Comparison of ENCODE assay signal across 19 cellular contexts in genomic region chr2:8984855-8985254, GRCh38. TPM values are rescaled to one million over a fixed set of nuclear protein-coding genes. Genes with fewer than 3 reads are reported as not detected.
DNase-seq lines count a peak whose midpoint lies in the region; ATAC-seq and TF ChIP-seq lines count a peak whose summit lies in the region.
"Had no signal": no experiment of that assay in that cellular context is flagged by ENCODE, and none has a peak within 500 bp of the region (broad histone marks: within the 10 kb centered on the region; RNA-seq: fewer than 3 reads in every experiment).

No MANE protein-coding gene starts in this region.

- no peak overlapping the region for H3K4me3 Mint-ChIP-seq in endodermal cell
- H3K4me3 Mint-ChIP-seq in activated CD8-positive, alpha-beta T cell treated with anti-CD3 and anti-CD28 coated beads for 36 hours = no peak overlapping the region
- H3K4me3 Mint-ChIP-seq: activated naive CD8-positive, alpha-beta T cell treated with anti-CD3 and anti-CD28 coated beads, Interleukin-2, amount 10 ng/mL, durations not matched to agents 7 days and 5 days; CD4-positive, alpha-beta memory T cell; naive thymus-derived CD4-positive, alpha-beta T cell had no signal

- peak overlapping the region; percentile 20; the same call in 1 of the 2 replicates for H3K4me3 ChIP-seq in Karpas-422 (ENCODE audit: low read length)
- no peak overlapping the region for H3K4me3 ChIP-seq in endodermal cell (ENCODE audit: low read length)
- no peak overlapping the region for H3K4me3 ChIP-seq in smooth muscle cell
- H3K4me3 ChIP-seq: right atrium auricular region, thyroid gland had no signal

- H3K9ac ChIP-seq in Karpas-422 (ENCODE audit: low read length) = no peak overlapping the region
- H3K9ac ChIP-seq in endodermal cell (ENCODE audit: extremely low read depth, low read length, poor library complexity, severe bottlenecking) = no peak overlapping the region
- peak overlapping the region; percentile 70 for H3K9ac ChIP-seq in smooth muscle cell (ENCODE audit: low read depth)

- no peaks in the 10 kb centered on the region for H3K36me3 Mint-ChIP-seq in endodermal cell (ENCODE audit: low read depth)
- H3K36me3 Mint-ChIP-seq in activated CD8-positive, alpha-beta T cell treated with anti-CD3 and anti-CD28 coated beads for 36 hours (ENCODE audit: low read depth) = no peaks in the 10 kb centered on the region
- H3K36me3 Mint-ChIP-seq: activated naive CD8-positive, alpha-beta T cell treated with anti-CD3 and anti-CD28 coated beads, Interleukin-2, amount 10 ng/mL, durations not matched to agents 7 days and 5 days; CD4-positive, alpha-beta memory T cell; naive thymus-derived CD4-positive, alpha-beta T cell had no signal

- DNase-seq in Karpas-422 (peak; percentile 76), endodermal cell (no peak), smooth muscle cell (lab: John Stamatoyannopoulos, UW; ENCODE audit: unreplicated experiment) (no peak), NCI-H748 treated with DMSO at 0.1 percent for 48 hours (lab: John Stamatoyannopoulos, UW) (no peak)
- no peak for DNase-seq in activated CD8-positive, alpha-beta T cell treated with anti-CD3 and anti-CD28 coated beads for 36 hours
- DNase-seq in effector CD8-positive, alpha-beta T cell (lab: John Stamatoyannopoulos, UW) = no peak
- DNase-seq: activated CD4-positive, alpha-beta T cell treated with anti-CD3 and anti-CD28 coated beads for 4 hours; activated naive CD8-positive, alpha-beta T cell treated with anti-CD3 and anti-CD28 coated beads, Interleukin-2, amount 10 ng/mL, durations not matched to agents 7 days and 5 days; activated T-cell treated with anti-CD3 and anti-CD28 coated beads, Interleukin-2, amount 50 U/mL, for 1 hour; CD4-positive, alpha-beta memory T cell; EL; KG1; naive thymus-derived CD4-positive, alpha-beta T cell; NCI-H1417 treated with DMSO at 0.1 percent for 48 hours; stimulated activated CD4-positive, alpha-beta T cell treated with anti-CD3 and anti-CD28 coated beads, Interleukin-1b, Interleukin-23, amount 100 ng/mL, for 48 hours; T-helper 1 cell; thyroid gland had no signal

- H3K27me3 ChIP-seq in Karpas-422 (ENCODE audit: low read length) (no peaks in the 10 kb centered on the region), endodermal cell (ENCODE audit: control insufficient read depth, insufficient read depth, low read length, poor library complexity, severe bottlenecking) (no peaks in the 10 kb centered on the region), smooth muscle cell (ENCODE audit: low read depth) (no peaks in the 10 kb centered on the region)
- H3K27me3 ChIP-seq: right atrium auricular region, thyroid gland had no signal

- intact Hi-C loops in activated CD8-positive, alpha-beta T cell treated with anti-CD3 and anti-CD28 coated beads for 36 hours (cut with micrococcal nuclease) = no loop called here

- H4K20me1 ChIP-seq in Karpas-422 (ENCODE audit: insufficient read depth, low read depth, low read length) = no peaks in the 10 kb centered on the region
- peaks cover 12% of the 10 kb centered on the region for H4K20me1 ChIP-seq in smooth muscle cell (ENCODE audit: low read depth)

- no peak overlapping the region for H2AFZ ChIP-seq in Karpas-422 (ENCODE audit: low read length)
- no peak overlapping the region for H2AFZ ChIP-seq in smooth muscle cell (ENCODE audit: low read depth)

- peaks cover 29% of the 10 kb centered on the region for H3K4me1 Mint-ChIP-seq in endodermal cell
- H3K4me1 Mint-ChIP-seq in activated CD8-positive, alpha-beta T cell treated with anti-CD3 and anti-CD28 coated beads for 36 hours (ENCODE audit: low read depth) = no peaks in the 10 kb centered on the region
- H3K4me1 Mint-ChIP-seq: CD4-positive, alpha-beta memory T cell had no signal

- H3K4me2 ChIP-seq in Karpas-422 (ENCODE audit: low read depth, low read length, poor library complexity, severe bottlenecking) (peak overlapping the region; percentile 64), smooth muscle cell (peak overlapping the region; percentile 73)

- POLR2A ChIA-PET in activated CD8-positive, alpha-beta T cell treated with anti-CD3 and anti-CD28 coated beads for 36 hours (lab: Charles Lee) = interaction anchor here (0.8 kb wide), 1 partner anchor 9 kb away, joined by 3 read pairs; no protein-coding TSS in a partner anchor

- H3K36me3 ChIP-seq in Karpas-422 (ENCODE audit: insufficient read depth, low read length) = no peaks in the 10 kb centered on the region
- no peaks in the 10 kb centered on the region for H3K36me3 ChIP-seq in endodermal cell (ENCODE audit: control insufficient read depth, insufficient read depth, low read length)
- H3K36me3 ChIP-seq in smooth muscle cell (ENCODE audit: low read depth) = no peaks in the 10 kb centered on the region
- H3K36me3 ChIP-seq: right atrium auricular region, thyroid gland had no signal

- 71% methylated on average over 4 of the region's 4 CpGs; no CpG with 5 or more reads in 1 of the 2 experiments for WGBS in endodermal cell (ENCODE audit: insufficient coverage in 1 of 2, insufficient read length in 1 of 2), 2 experiments
- WGBS in smooth muscle cell (ENCODE audit: low lambda C conversion rate) = 60% methylated on average over 4 of the region's 4 CpGs

- no peaks in the 10 kb centered on the region for H3K9me3 Mint-ChIP-seq in endodermal cell
- no peaks in the 10 kb centered on the region for H3K9me3 Mint-ChIP-seq in activated CD8-positive, alpha-beta T cell treated with anti-CD3 and anti-CD28 coated beads for 36 hours
- H3K9me3 Mint-ChIP-seq: activated naive CD8-positive, alpha-beta T cell treated with anti-CD3 and anti-CD28 coated beads, Interleukin-2, amount 10 ng/mL, durations not matched to agents 7 days and 5 days; CD4-positive, alpha-beta memory T cell; naive thymus-derived CD4-positive, alpha-beta T cell had no signal

- H3K27me3 Mint-ChIP-seq in endodermal cell (ENCODE audit: insufficient read depth) = no peaks in the 10 kb centered on the region
- H3K27me3 Mint-ChIP-seq in activated CD8-positive, alpha-beta T cell treated with anti-CD3 and anti-CD28 coated beads for 36 hours = peaks cover 4% of the 10 kb centered on the region

- peaks cover 17% of the 10 kb centered on the region for H3F3A ChIP-seq in smooth muscle cell (ENCODE audit: low read depth)

- TF ChIP-seq CTCF in endodermal cell (conservative IDR thresholded peaks at IDR 0.05) (no peak), smooth muscle cell (IDR thresholded peaks at IDR 0.05; ENCODE audit: borderline replicate concordance, insufficient read depth, poor library complexity, severe bottlenecking) (no peak)
- no peak for TF ChIP-seq CTCF in activated CD8-positive, alpha-beta T cell treated with anti-CD3 and anti-CD28 coated beads for 36 hours (IDR thresholded peaks at IDR 0.05)

- H3K79me2 ChIP-seq in Karpas-422 (ENCODE audit: low read length) (no peaks in the 10 kb centered on the region), smooth muscle cell (ENCODE audit: low read depth) (peaks cover 82% of the 10 kb centered on the region)

- ATAC-seq in GM19372 (IDR thresholded peaks at IDR 0.05; ENCODE audit: low read depth, unreplicated experiment) = peak; percentile 51
- no peak for ATAC-seq in activated CD8-positive, alpha-beta T cell treated with anti-CD3 and anti-CD28 coated beads for 36 hours

- H3K27ac ChIP-seq in Karpas-422 (ENCODE audit: low read length) (no peak overlapping the region), endodermal cell (ENCODE audit: low read depth, low read length) (peak overlapping the region; percentile 37), smooth muscle cell (ENCODE audit: low read depth) (peak overlapping the region; percentile 89)
- H3K27ac ChIP-seq: right atrium auricular region, thyroid gland had no signal

- H3K4me1 ChIP-seq in Karpas-422 (ENCODE audit: low read length) (peaks cover 23% of the 10 kb centered on the region), endodermal cell (ENCODE audit: control insufficient read depth, insufficient read depth, low read length) (peaks cover 10% of the 10 kb centered on the region), smooth muscle cell (ENCODE audit: low read depth) (peaks cover 20% of the 10 kb centered on the region)
- H3K4me1 ChIP-seq: right atrium auricular region had no signal

- CTCF ChIA-PET in activated CD8-positive, alpha-beta T cell treated with anti-CD3 and anti-CD28 coated beads for 36 hours (lab: Charles Lee) = no interaction called here

- no peaks in the 10 kb centered on the region for H3K9me2 ChIP-seq in Karpas-422 (replicated peaks; ENCODE audit: insufficient read depth, low read length)

- H3K9me3 ChIP-seq in Karpas-422 (ENCODE audit: low read length) (no peaks in the 10 kb centered on the region), endodermal cell (ENCODE audit: control insufficient read depth, low read length) (no peaks in the 10 kb centered on the region), smooth muscle cell (replicated peaks; ENCODE audit: low read depth) (no peaks in the 10 kb centered on the region)
- H3K9me3 ChIP-seq: right atrium auricular region, thyroid gland had no signal

- no peak overlapping the region for H3K27ac Mint-ChIP-seq in endodermal cell
- H3K27ac Mint-ChIP-seq in activated CD8-positive, alpha-beta T cell treated with anti-CD3 and anti-CD28 coated beads for 36 hours = no peak overlapping the region
- H3K27ac Mint-ChIP-seq: activated naive CD8-positive, alpha-beta T cell treated with anti-CD3 and anti-CD28 coated beads, Interleukin-2, amount 10 ng/mL, durations not matched to agents 7 days and 5 days; naive thymus-derived CD4-positive, alpha-beta T cell had no signal

RNA-seq across cellular contexts. Expression of gene MBOAT2, which starts 18.6 kb away (rescaled TPM):
- total RNA-seq in Karpas-422 (2014; rRNA removed; shearing (Covaris generic); ENCODE audit: low replicate concordance) = not detected in 2 replicates
- total RNA-seq in endodermal cell (10 to 100 TPM; 45.3 to 51.0 TPM), smooth muscle cell (24.1 and 49.5 TPM in 2 replicates)
- 64.0 TPM for polyA plus RNA-seq in endodermal cell (2013, experiment 1 of 2)
- polyA plus RNA-seq in endodermal cell (2013, experiment 2 of 2) = 46.7 TPM
- polyA plus RNA-seq in smooth muscle cell = 32.6 and 35.2 TPM in 2 replicates
- 1 to 10 TPM; 2.9 to 3.0 TPM for total RNA-seq in activated CD8-positive, alpha-beta T cell treated with anti-CD3 and anti-CD28 coated beads for 36 hours
